8 cellular contexts compared by ENCODE assay signal in the genomic region with DNA sequence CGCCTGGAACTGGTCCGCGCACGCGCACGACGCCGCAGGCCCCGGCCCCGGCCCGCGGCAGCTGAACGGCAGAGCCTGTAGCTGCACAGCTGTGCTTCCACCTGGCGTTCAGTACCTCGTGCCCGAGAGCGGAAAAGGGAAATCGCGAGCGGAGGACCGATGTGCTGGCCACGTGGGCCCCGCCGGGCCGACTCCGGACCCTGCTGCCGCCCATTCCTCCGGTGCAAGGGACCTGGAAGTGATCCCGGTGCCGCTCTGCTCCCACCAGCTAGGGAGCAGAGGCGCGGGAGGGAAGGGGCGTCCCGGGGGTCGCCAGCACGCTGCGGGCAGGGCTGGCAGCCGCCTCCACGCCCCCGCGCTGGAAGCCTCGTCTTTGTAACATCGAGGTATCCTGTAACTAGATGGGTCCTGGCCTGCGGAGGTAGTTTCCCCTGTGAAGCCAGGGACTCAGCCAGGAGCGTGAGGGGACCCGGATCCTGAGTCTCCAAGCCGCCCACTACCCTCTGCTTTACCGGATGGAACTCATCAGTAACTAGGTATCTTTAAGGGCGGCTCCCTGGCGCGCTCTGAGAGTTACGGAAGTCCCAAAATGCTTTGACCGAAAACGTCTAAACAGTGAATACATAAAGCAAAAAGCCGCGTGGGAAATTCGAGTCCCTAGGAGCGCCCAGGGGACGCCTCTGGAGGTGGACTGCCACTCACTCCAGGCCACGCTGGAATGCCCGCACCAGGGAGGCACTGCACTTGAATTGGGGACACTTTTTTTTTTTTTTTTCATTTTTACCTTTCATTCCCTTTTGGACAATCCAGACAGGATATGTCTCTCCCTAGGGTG. TPM values are rescaled to one million over a fixed set of nuclear protein-coding genes. Genes with fewer than 3 reads are reported as not detected.
DNase-seq lines count a peak whose midpoint lies in the region; ATAC-seq lines count a peak whose summit lies in the region.

No MANE protein-coding gene starts in this region.

- no peak overlapping the region for H3K23ac ChIP-seq in mesenchymal stem cell (ENCODE audit: low read length in 2 of 2)

- intact Hi-C loops in dendritic cell treated with granulocyte-macrophage colony-stimulating factor and Interleukin-4, amounts not matched to agents 40 ng/mL and 50 ng/mL, for 4 days (cut with micrococcal nuclease): no loop called here

- no peaks in the 10 kb centered on the region for H3K27me3 Mint-ChIP-seq in dendritic cell treated with granulocyte-macrophage colony-stimulating factor and Interleukin-4, amounts not matched to agents 40 ng/mL and 50 ng/mL, for 4 days

- peak overlapping the region; percentile 83 for H2AFZ ChIP-seq in mesenchymal stem cell (ENCODE audit: low read depth, low read length)

- H4K91ac ChIP-seq in mesenchymal stem cell (ENCODE audit: low read length): peak overlapping the region; percentile 93

- peaks cover 6% of the 10 kb centered on the region for H3K79me1 ChIP-seq in mesenchymal stem cell (replicated peaks; ENCODE audit: low read length, poor library complexity, severe bottlenecking)

- H2BK120ac ChIP-seq in mesenchymal stem cell (ENCODE audit: low read depth, low read length): peak overlapping the region; percentile 68

- peak overlapping the region; percentile 89 for H4K8ac ChIP-seq in mesenchymal stem cell (ENCODE audit: low read length)

- peak overlapping the region; percentile 97 for H3K9ac ChIP-seq in mesenchymal stem cell (ENCODE audit: low read length)

- peak overlapping the region; percentile 97 for H3K4me2 ChIP-seq in mesenchymal stem cell (ENCODE audit: low read length, poor library complexity, severe bottlenecking)

- H3K18ac ChIP-seq in mesenchymal stem cell (ENCODE audit: low read depth in 1 of 2, low read length in 2 of 2): peak overlapping the region; percentile 80 to 95

- H2BK12ac ChIP-seq in mesenchymal stem cell (ENCODE audit: low read length in 2 of 2): peak overlapping the region; percentile 33 to 92

- H2AK5ac ChIP-seq in mesenchymal stem cell (ENCODE audit: low read length, severe bottlenecking): peak overlapping the region; percentile 71

- peaks cover 6 to 12% of the 10 kb centered on the region in 2 experiments for H3K36me3 ChIP-seq in mesenchymal stem cell (ENCODE audit: control insufficient read depth in 1 of 2, insufficient read depth in 2 of 2, low read depth in 1 of 2, low read length in 2 of 2)

- H3K36me3 Mint-ChIP-seq in dendritic cell treated with granulocyte-macrophage colony-stimulating factor and Interleukin-4, amounts not matched to agents 40 ng/mL and 50 ng/mL, for 4 days (ENCODE audit: low read depth): peaks cover 12% of the 10 kb centered on the region

- H3K4me3 Mint-ChIP-seq in dendritic cell treated with granulocyte-macrophage colony-stimulating factor and Interleukin-4, amounts not matched to agents 40 ng/mL and 50 ng/mL, for 4 days: peak overlapping the region; percentile 70

- peak overlapping the region; percentile 51 for H3K27ac ChIP-seq in mesenchymal stem cell (ENCODE audit: low read length, poor library complexity, severe bottlenecking)

- peak overlapping the region; percentile 53 to 91 for H3K4me3 ChIP-seq in mesenchymal stem cell (ENCODE audit: insufficient read depth in 1 of 2, low read depth in 1 of 2, low read length in 2 of 2)

- ATAC-seq in GM18870 (IDR thresholded peaks at IDR 0.05; ENCODE audit: unreplicated experiment) (peak; percentile 45), HG03108 (IDR thresholded peaks at IDR 0.05; ENCODE audit: unreplicated experiment) (peak; percentile 51)
- peak; percentile 58 to 63 for ATAC-seq in activated CD4-positive, CD25-positive, alpha-beta regulatory T cell treated with anti-CD3 and anti-CD28 coated beads, Interleukin-2, amount 50 U/mL, for 24 hours

- peak overlapping the region; percentile 89 to 92 for H3K4ac ChIP-seq in mesenchymal stem cell (ENCODE audit: low read depth in 1 of 2, low read length in 2 of 2)

- H2BK15ac ChIP-seq in mesenchymal stem cell (ENCODE audit: low read depth, poor library complexity, severe bottlenecking): peak overlapping the region; percentile 74

- H3K9me3 ChIP-seq in mesenchymal stem cell (ENCODE audit: control insufficient read depth, low read length): no peaks in the 10 kb centered on the region

- H3K14ac ChIP-seq in mesenchymal stem cell (ENCODE audit: low read length in 2 of 2): no peak overlapping the region

- no peak overlapping the region for H2BK5ac ChIP-seq in mesenchymal stem cell (ENCODE audit: low read depth, low read length, poor library complexity, severe bottlenecking)

- DNase-seq in A172 (ENCODE audit: low spot score) (peak; percentile 67), NCI-H345 (lab: John Stamatoyannopoulos, UW) (peak; percentile 99), mesenchymal stem cell (peak; percentile 87)
- peak; percentile 94 for DNase-seq in stimulated activated CD8-positive, alpha-beta memory T cell treated with anti-CD3 and anti-CD28 coated beads, Interleukin-12 subunit alpha, Interleukin-12 subunit beta, amount 100 ng/mL, for 4 hours (ENCODE audit: low read depth)

- H3K9me3 Mint-ChIP-seq in dendritic cell treated with granulocyte-macrophage colony-stimulating factor and Interleukin-4, amounts not matched to agents 40 ng/mL and 50 ng/mL, for 4 days: no peaks in the 10 kb centered on the region

- peak overlapping the region; percentile 78 for H3K27ac Mint-ChIP-seq in dendritic cell treated with granulocyte-macrophage colony-stimulating factor and Interleukin-4, amounts not matched to agents 40 ng/mL and 50 ng/mL, for 4 days

- no peaks in the 10 kb centered on the region for H3K27me3 ChIP-seq in mesenchymal stem cell (ENCODE audit: control insufficient read depth in 1 of 2, insufficient read depth in 1 of 2, low read length in 2 of 2)

- 2% methylated on average over 60 of the region's 61 CpGs for WGBS in mesenchymal stem cell

- peaks cover 18% of the 10 kb centered on the region for H3K4me1 ChIP-seq in mesenchymal stem cell (ENCODE audit: control insufficient read depth, insufficient read depth, low read depth, low read length)

- H3K4me1 Mint-ChIP-seq in dendritic cell treated with granulocyte-macrophage colony-stimulating factor and Interleukin-4, amounts not matched to agents 40 ng/mL and 50 ng/mL, for 4 days (ENCODE audit: low read depth): peaks cover 33% of the 10 kb centered on the region

RNA-seq across cellular contexts. Expression of a gene that starts 0.7 kb away (rescaled TPM):
- 308 and 372 TPM in 2 replicates for total RNA-seq in A172 (2014; rRNA removed; shearing (Covaris generic))
- 32.1 TPM for polyA plus RNA-seq in mesenchymal stem cell (2013, experiment 1 of 2)
- 33.0 TPM for polyA plus RNA-seq in mesenchymal stem cell (2013, experiment 2 of 2)

Comparison
In these comparisons a context has a peak if more than half of its experiments do, and no peak if none do; other contexts are left out.
1. Peak in every context shown above with its lines: DNase-seq, ATAC-seq, H3K4me3 ChIP-seq and H3K27ac ChIP-seq.